ENCODE assay signal across 9 cellular contexts in the genomic region with DNA sequence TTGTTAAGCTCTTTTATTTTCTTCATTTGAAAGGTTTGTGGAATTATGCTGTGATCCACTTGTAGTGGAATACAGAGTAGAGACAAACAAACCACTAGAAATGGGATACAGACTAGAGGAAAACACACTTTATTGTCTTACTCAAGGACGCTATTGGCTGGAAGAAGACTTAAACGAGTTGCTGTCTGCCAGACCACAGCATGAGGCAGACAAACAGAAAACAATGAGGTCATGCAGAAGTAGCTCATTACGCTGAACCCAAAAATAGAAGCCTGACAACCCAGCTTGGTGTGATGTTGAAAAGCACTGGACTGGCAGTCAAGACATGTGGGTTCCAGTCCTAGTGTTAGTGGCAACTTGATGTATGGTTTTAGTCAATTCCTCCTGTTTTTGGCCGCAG.
DNase-seq lines count a peak whose midpoint lies in the region; ATAC-seq, FAIRE-seq and TF ChIP-seq lines count a peak whose summit lies in the region.
"Had no signal": no experiment of that assay in that cellular context is flagged by ENCODE, and none has a peak within 500 bp of the region (broad histone marks: within the 10 kb centered on the region; RNA-seq: fewer than 3 reads in every experiment).

No MANE protein-coding gene starts in this region.

- CTCF ChIA-PET in K562 (lab: Yijun Ruan, JAX; ENCODE audit: low intra/inter-chr PET ratio) = no interaction called here
- CTCF ChIA-PET in CD8-positive, alpha-beta T cell (lab: Charles Lee) = no interaction called here

- no peaks in the 10 kb centered on the region for H3K9me1 ChIP-seq in K562 (ENCODE audit: control insufficient read depth, insufficient read depth, low read length)

- no peak overlapping the region for H4K8ac ChIP-seq in mesenchymal stem cell (ENCODE audit: low read length)

- no peak overlapping the region for H2AFZ ChIP-seq in K562 (ENCODE audit: low read depth, low read length)
- no peak overlapping the region for H2AFZ ChIP-seq in mesenchymal stem cell (ENCODE audit: low read depth, low read length)

- H2BK15ac ChIP-seq in mesenchymal stem cell (ENCODE audit: low read depth, poor library complexity, severe bottlenecking) = no peak overlapping the region

- TF ChIP-seq RAD21 in K562 (CRISPR knock-in tag; conservative IDR thresholded peaks at IDR 0.05 in 1 of 2, IDR thresholded peaks at IDR 0.05 in 1 of 2) = no peak

- FAIRE-seq in K562 (lab: Jason Lieb, UNC) = no peak

- TF ChIP-seq CTCF in K562 (IDR thresholded peaks at IDR 0.05 in 2 of 3, conservative IDR thresholded peaks at IDR 0.05 in 1 of 3; ENCODE audit: insufficient read depth in 2 of 3, low read depth in 1 of 3, low read length in 3 of 3) (no peak), omental fat pad (IDR thresholded peaks at IDR 0.05) (no peak), stomach (IDR thresholded peaks at IDR 0.05) (no peak)
- TF ChIP-seq CTCF in CD8-positive, alpha-beta T cell (IDR thresholded peaks at IDR 0.05) = no peak

- H3K4me1 ChIP-seq in K562 (replicated peaks in 1 of 2; ENCODE audit: control insufficient read depth in 2 of 2, insufficient read depth in 2 of 2, low read length in 2 of 2) = no peaks in the 10 kb centered on the region
- H3K4me1 ChIP-seq in mesenchymal stem cell (ENCODE audit: control insufficient read depth, insufficient read depth, low read depth, low read length) = peaks cover 7% of the 10 kb centered on the region
- H3K4me1 ChIP-seq in CD8-positive, alpha-beta T cell (ENCODE audit: insufficient read depth, low read length) = no peaks in the 10 kb centered on the region
- H3K4me1 ChIP-seq in stomach = no peaks in the 10 kb centered on the region

- H3K4me3 Mint-ChIP-seq in CD8-positive, alpha-beta T cell = no peak overlapping the region

- no peak overlapping the region for H2BK120ac ChIP-seq in mesenchymal stem cell (ENCODE audit: low read depth, low read length)

- no peak overlapping the region for H4K91ac ChIP-seq in mesenchymal stem cell (ENCODE audit: low read length)

- ATAC-seq in K562 = no peak
- no peak for ATAC-seq in CD8-positive, alpha-beta T cell
- ATAC-seq in omental fat pad (ENCODE audit: low FRiP score) = no peak
- no peak for ATAC-seq in GM21825 (IDR thresholded peaks at IDR 0.05; ENCODE audit: unreplicated experiment)

- H3K9me3 Mint-ChIP-seq in CD8-positive, alpha-beta T cell = no peaks in the 10 kb centered on the region

- POLR2A ChIA-PET in K562 (lab: Yijun Ruan, JAX) = no interaction called here
- POLR2A ChIA-PET in CD8-positive, alpha-beta T cell (lab: Charles Lee) = no interaction called here

- no peak overlapping the region for H3K9ac ChIP-seq in K562 (ENCODE audit: insufficient read depth in 1 of 2, low read depth in 2 of 2, low read length in 2 of 2)
- peak overlapping the region; percentile 37 for H3K9ac ChIP-seq in mesenchymal stem cell (ENCODE audit: low read length)

- H2BK12ac ChIP-seq in mesenchymal stem cell (ENCODE audit: low read length in 2 of 2) = no peak overlapping the region

- no peaks in the 10 kb centered on the region for H4K20me1 ChIP-seq in K562 (replicated peaks; ENCODE audit: control insufficient read depth, insufficient read depth, low read length)

- H3K36me3 ChIP-seq in K562 (ENCODE audit: control insufficient read depth, insufficient read depth, low read length) = no peaks in the 10 kb centered on the region
- H3K36me3 ChIP-seq in mesenchymal stem cell (ENCODE audit: control insufficient read depth in 1 of 2, insufficient read depth in 2 of 2, low read depth in 1 of 2, low read length in 2 of 2) = no peaks in the 10 kb centered on the region
- H3K36me3 ChIP-seq in CD8-positive, alpha-beta T cell (ENCODE audit: insufficient read depth, low read length) = no peaks in the 10 kb centered on the region
- no peaks in the 10 kb centered on the region for H3K36me3 ChIP-seq in stomach

- in situ Hi-C loops in Caki2 (cut with HindIII; ENCODE audit: low pct_unique_long_range_greater_than_20kb, low sequenced_read_pairs) (no loop called here), K562 (cut with MboI) (no loop called here)

- H3K4me2 ChIP-seq in K562 (ENCODE audit: insufficient read depth, low read length) = no peak overlapping the region
- H3K4me2 ChIP-seq in mesenchymal stem cell (ENCODE audit: low read length, poor library complexity, severe bottlenecking) = no peak overlapping the region

- H3K36me3 Mint-ChIP-seq in CD8-positive, alpha-beta T cell = no peaks in the 10 kb centered on the region

- H3K23ac ChIP-seq in mesenchymal stem cell (ENCODE audit: low read length in 2 of 2) = no peak overlapping the region

- no peaks in the 10 kb centered on the region for H3K4me1 Mint-ChIP-seq in CD8-positive, alpha-beta T cell (ENCODE audit: low read depth)

- H3K27ac ChIP-seq in K562 (ENCODE audit: extremely low read depth, low read depth, low read length) = no peak overlapping the region
- H3K27ac ChIP-seq in mesenchymal stem cell (ENCODE audit: low read length, poor library complexity, severe bottlenecking) = peak overlapping the region; percentile 84
- H3K27ac ChIP-seq in CD8-positive, alpha-beta T cell (ENCODE audit: low read depth, low read length) = no peak overlapping the region
- no peak overlapping the region for H3K27ac ChIP-seq in stomach

- peak overlapping the region in 1 of 2 experiments; percentile 1 for H3K18ac ChIP-seq in mesenchymal stem cell (ENCODE audit: low read depth in 1 of 2, low read length in 2 of 2)

- no peaks in the 10 kb centered on the region for H3K79me1 ChIP-seq in mesenchymal stem cell (replicated peaks; ENCODE audit: low read length, poor library complexity, severe bottlenecking)

- intact Hi-C loops in K562 (cut with micrococcal nuclease) = no loop called here
- intact Hi-C loops in CD8-positive, alpha-beta T cell (cut with DNase I, micrococcal nuclease) = no loop called here
- intact Hi-C loops in stomach (cut with DNase I; ENCODE audit: low total_unique reads) = no loop called here

- H3K27me3 ChIP-seq in K562 (ENCODE audit: control insufficient read depth in 2 of 2, insufficient read depth in 2 of 2, low read length in 2 of 2) (no peaks in the 10 kb centered on the region), mesenchymal stem cell (ENCODE audit: control insufficient read depth in 1 of 2, insufficient read depth in 1 of 2, low read length in 2 of 2) (no peaks in the 10 kb centered on the region), stomach (no peaks in the 10 kb centered on the region)
- H3K27me3 ChIP-seq in CD8-positive, alpha-beta T cell (ENCODE audit: insufficient read depth, low read length) = no peaks in the 10 kb centered on the region

- no peaks in the 10 kb centered on the region for H3K79me2 ChIP-seq in K562 (ENCODE audit: control insufficient read depth, insufficient read depth, low read length)

- no peak for TF ChIP-seq EP300 in K562 (IDR thresholded peaks at IDR 0.05; ENCODE audit: low read length)
- TF ChIP-seq EP300 in stomach (IDR thresholded peaks at IDR 0.05) = no peak

- H2AK5ac ChIP-seq in mesenchymal stem cell (ENCODE audit: low read length, severe bottlenecking) = peak overlapping the region; percentile 57

- peaks cover 2% of the 10 kb centered on the region for H3K27me3 Mint-ChIP-seq in CD8-positive, alpha-beta T cell (ENCODE audit: low read depth)

- H3K4ac ChIP-seq in mesenchymal stem cell (ENCODE audit: low read depth in 1 of 2, low read length in 2 of 2) = no peak overlapping the region

- H3K14ac ChIP-seq in mesenchymal stem cell (ENCODE audit: low read length in 2 of 2) = no peak overlapping the region

- no peaks in the 10 kb centered on the region for H3K9me3 ChIP-seq in K562 (replicated peaks; ENCODE audit: control insufficient read depth, insufficient read depth, low read depth, low read length)
- H3K9me3 ChIP-seq in mesenchymal stem cell (ENCODE audit: control insufficient read depth, low read length) = no peaks in the 10 kb centered on the region
- no peaks in the 10 kb centered on the region for H3K9me3 ChIP-seq in CD8-positive, alpha-beta T cell (ENCODE audit: low read length)
- no peaks in the 10 kb centered on the region for H3K9me3 ChIP-seq in stomach

- no TSS peak for BruUV-seq in K562 (replicated peaks; lab: Mats Ljungman, UMichigan)

- H3K4me3 ChIP-seq in K562 (no peak overlapping the region), mesenchymal stem cell (ENCODE audit: insufficient read depth in 1 of 2, low read depth in 1 of 2, low read length in 2 of 2) (no peak overlapping the region), stomach (no peak overlapping the region)
- no peak overlapping the region for H3K4me3 ChIP-seq in CD8-positive, alpha-beta T cell (ENCODE audit: low read depth, low read length)

- peak; percentile 86 for DNase-seq in Caki2 (ENCODE audit: low read depth)
- peak; percentile 75 for DNase-seq in HT1080 (ENCODE audit: low read depth)
- no peak for DNase-seq in K562 (ENCODE audit: extremely low read depth in 1 of 4, low spot score in 3 of 4)
- peak; percentile 98 for DNase-seq in mesenchymal stem cell
- no peak for DNase-seq in CD8-positive, alpha-beta T cell
- no peak for DNase-seq in omental fat pad (ENCODE audit: low spot score)
- DNase-seq in stomach = no peak
- DNase-seq: activated CD8-positive, alpha-beta memory T cell treated with anti-CD3 and anti-CD28 coated beads for 24 hours had no signal

- WGBS in K562 (ENCODE audit: insufficient coverage, low coverage, missing lambda C conversion rate) = 2% methylated on average over 4 of the region's 4 CpGs
- WGBS in mesenchymal stem cell = 4% methylated on average over 3 of the region's 4 CpGs
- WGBS in stomach, 5 donors = 47 to 62% (median 53%) methylated on average over 4 of the region's 4 CpGs

- no peak overlapping the region for H3K27ac Mint-ChIP-seq in CD8-positive, alpha-beta T cell

- no peak overlapping the region for H2BK5ac ChIP-seq in mesenchymal stem cell (ENCODE audit: low read depth, low read length, poor library complexity, severe bottlenecking)

- TF ChIP-seq POLR2A in K562 (conservative IDR thresholded peaks at IDR 0.05) (no peak), stomach (IDR thresholded peaks at IDR 0.05) (no peak)

TF ChIP-seq in K562, 482 proteins besides CTCF, POLR2A, EP300 and RAD21:
- TF ChIP-seq TEAD4 (IDR thresholded peaks at IDR 0.05; ENCODE audit: low read length) = no peak
- no peak for TF ChIP-seq TEAD4 (CRISPR knock-in tag; IDR thresholded peaks at IDR 0.05; ENCODE audit: borderline replicate concordance)
- peak; percentile 11; the same call in 1 of the 2 replicates for TF ChIP-seq MEF2A (IDR thresholded peaks at IDR 0.05; ENCODE audit: control insufficient read depth, low read depth, low read length)

Comparison
In these comparisons a context has a peak if more than half of its experiments do, and no peak if none do; other contexts are left out.
1. DNase-seq: peak in Caki2 (single experiment), HT1080 (single experiment) and mesenchymal stem cell (single experiment); none in K562 (0 of 4), CD8-positive, alpha-beta T cell (0 of 7), omental fat pad (single experiment) and stomach (single experiment).